ENCODE assay signal across 8 cellular contexts in genomic region chr5:87266914-87267573, GRCh38. TPM values are rescaled to one million over a fixed set of nuclear protein-coding genes. Genes with fewer than 3 reads are reported as not detected.
DNase-seq lines count a peak whose midpoint lies in the region; ATAC-seq and TF ChIP-seq lines count a peak whose summit lies in the region.

No MANE protein-coding gene starts in this region.

- ATAC-seq in GM19025 (IDR thresholded peaks at IDR 0.05; ENCODE audit: low read depth, unreplicated experiment) (peak; percentile 0), HG03139 (IDR thresholded peaks at IDR 0.05; ENCODE audit: unreplicated experiment) (peak; percentile 10)

- POLR2A ChIA-PET in GM10248 (lab: Yijun Ruan, JAX), result no interaction called here

- H3K27ac Mint-ChIP-seq in activated naive CD8-positive, alpha-beta T cell, result peak overlapping the region; percentile 98

- H3K27ac ChIP-seq in iPS-20b (ENCODE audit: low read length), result no peak overlapping the region
- H3K27ac ChIP-seq in temporal lobe (ENCODE audit: low read depth, low read length), result peak overlapping the region; percentile 65

- no peaks in the 10 kb centered on the region for H3K36me3 ChIP-seq in iPS-20b (ENCODE audit: insufficient read depth, low read depth, low read length)

- no peaks in the 10 kb centered on the region for H3K36me3 Mint-ChIP-seq in activated naive CD8-positive, alpha-beta T cell

- CTCF ChIA-PET in GM10248 (lab: Yijun Ruan, JAX), result interaction anchor here (1.3 to 1.5 kb wide), 2 partner anchors 9 to 18 kb away, joined by 3 read pairs; no protein-coding TSS in a partner anchor

- TF ChIP-seq CTCF in AG10803 (conservative IDR thresholded peaks at IDR 0.05; ENCODE audit: low read length), result no peak
- TF ChIP-seq CTCF in GM10248 (IDR thresholded peaks at IDR 0.05; ENCODE audit: control extremely low read depth, extremely low read depth, low read depth, missing control alignments), result no peak

- H3K4me3 ChIP-seq in AG10803 (ENCODE audit: low read length) (peak overlapping the region; percentile 95), iPS-20b (ENCODE audit: low read length) (peak overlapping the region; percentile 92)

- peak overlapping the region; percentile 77 for H3K9ac ChIP-seq in iPS-20b (ENCODE audit: low read depth, low read length)

- no peaks in the 10 kb centered on the region for H3K27me3 Mint-ChIP-seq in activated naive CD8-positive, alpha-beta T cell

- H3K9me3 ChIP-seq in iPS-20b (ENCODE audit: insufficient read depth, low read depth, low read length), result no peaks in the 10 kb centered on the region

- H3K4me1 ChIP-seq in iPS-20b (ENCODE audit: insufficient read depth, low read length), result peaks cover 8% of the 10 kb centered on the region

- peaks cover 25% of the 10 kb centered on the region for H3K4me1 Mint-ChIP-seq in activated naive CD8-positive, alpha-beta T cell (ENCODE audit: low read depth)

- H3K27me3 ChIP-seq in iPS-20b (ENCODE audit: insufficient read depth, low read length), result peaks cover 43% of the 10 kb centered on the region

- no peaks in the 10 kb centered on the region for H3K9me3 Mint-ChIP-seq in activated naive CD8-positive, alpha-beta T cell (ENCODE audit: low read depth)

- peak overlapping the region; percentile 100 for H3K4me3 Mint-ChIP-seq in activated naive CD8-positive, alpha-beta T cell

- DNase-seq in AG10803 (ENCODE audit: low read depth) (no peak), GM10248 (ENCODE audit: extremely low spot score) (no peak), NK-92 (lab: John Stamatoyannopoulos, UW; ENCODE audit: unreplicated experiment) (no peak)

RNA-seq across cellular contexts. Expression of gene RASA1, which starts 0.6 kb away (rescaled TPM):
- 56.3 TPM for total RNA-seq in temporal lobe
